ENCODE assay signal across 8 cellular contexts in the genomic region with DNA sequence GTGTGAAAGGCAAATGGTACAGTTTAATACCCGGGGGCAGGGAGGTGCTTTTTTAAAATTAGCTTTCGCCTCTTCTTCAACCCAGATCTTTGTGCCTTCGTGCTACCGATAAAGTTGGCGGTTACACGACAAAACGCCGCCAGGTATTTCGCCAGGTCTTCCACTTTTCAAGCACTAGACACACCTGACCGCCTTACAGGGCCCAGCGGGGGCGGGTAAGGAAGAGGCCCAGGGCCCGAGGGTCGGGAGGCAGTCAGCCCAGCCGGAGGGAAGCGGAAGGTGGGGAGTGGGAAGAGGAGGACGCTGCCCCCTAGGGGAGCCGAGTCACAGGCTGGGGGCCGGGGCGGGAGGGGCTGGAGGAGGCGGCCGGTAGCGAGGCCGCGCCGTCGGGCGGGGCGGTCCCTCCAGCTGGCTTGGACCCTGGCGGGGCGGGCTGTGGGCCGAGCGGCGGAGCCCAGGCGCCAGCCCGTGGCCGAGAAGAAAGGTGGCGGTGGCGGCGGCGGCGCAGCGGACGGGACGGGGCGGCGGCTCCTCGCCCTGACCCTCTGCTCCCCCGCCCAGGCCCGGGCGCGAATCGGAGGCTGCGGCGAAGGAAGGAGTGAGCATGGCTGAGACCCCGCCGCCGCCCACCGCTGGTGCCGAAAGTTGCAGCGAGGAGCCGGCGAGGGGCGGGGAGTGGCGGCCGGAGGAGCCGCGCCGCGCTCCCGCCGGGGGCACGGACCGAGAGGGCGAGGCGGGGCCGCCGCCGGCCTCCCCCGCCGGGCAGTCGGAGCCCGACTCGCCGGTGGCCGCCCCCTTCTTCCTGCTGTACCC. TPM values are rescaled to one million over a fixed set of nuclear protein-coding genes. Genes with fewer than 3 reads are reported as not detected.
DNase-seq lines count a peak whose midpoint lies in the region; ATAC-seq, FAIRE-seq and TF ChIP-seq lines count a peak whose summit lies in the region.

No MANE protein-coding gene starts in this region.

- peak; percentile 63 for ATAC-seq in HG02943 (IDR thresholded peaks at IDR 0.05; ENCODE audit: low read depth, unreplicated experiment)

- peak overlapping the region; percentile 92 for H3K9ac ChIP-seq in smooth muscle cell (ENCODE audit: low read depth)

- H3K79me2 ChIP-seq in smooth muscle cell (ENCODE audit: low read depth) = peaks cover 30% of the 10 kb centered on the region

- peak overlapping the region; percentile 90 for H3K4me2 ChIP-seq in smooth muscle cell

- peak overlapping the region; percentile 87 for H2AFZ ChIP-seq in smooth muscle cell (ENCODE audit: low read depth)

- H3K4me1 ChIP-seq in smooth muscle cell (ENCODE audit: low read depth) = peaks cover 14% of the 10 kb centered on the region

- peaks cover 17% of the 10 kb centered on the region for H3F3A ChIP-seq in smooth muscle cell (ENCODE audit: low read depth)

- H3K36me3 ChIP-seq in WERI-Rb-1 = no peaks in the 10 kb centered on the region
- no peaks in the 10 kb centered on the region for H3K36me3 ChIP-seq in smooth muscle cell (ENCODE audit: low read depth)

- WGBS in smooth muscle cell (ENCODE audit: low lambda C conversion rate) = under 1% methylated on average over 36 of the region's 86 CpGs

- peak overlapping the region; percentile 98 for H3K27ac ChIP-seq in WERI-Rb-1
- H3K27ac ChIP-seq in smooth muscle cell (ENCODE audit: low read depth) = peak overlapping the region; percentile 94

- DNase-seq in A172 (ENCODE audit: low spot score) (peak; percentile 27), GM18507 (ENCODE audit: extremely low spot score, insufficient read length, low read depth) (peak; percentile 53), NCI-H2029 (lab: John Stamatoyannopoulos, UW) (peak; percentile 72), WERI-Rb-1 (peak; percentile 94), cardiac fibroblast (ENCODE audit: low read depth in 2 of 2) (peak; percentile 59 to 76), iPS-NIHi7 (ENCODE audit: extremely low spot score) (peak; percentile 85), smooth muscle cell (lab: John Stamatoyannopoulos, UW; ENCODE audit: unreplicated experiment) (peak; percentile 39)

- H3K9me3 ChIP-seq in WERI-Rb-1 (ENCODE audit: severe bottlenecking) (no peaks in the 10 kb centered on the region), smooth muscle cell (replicated peaks; ENCODE audit: low read depth) (no peaks in the 10 kb centered on the region)

- peak; percentile 56 for FAIRE-seq in GM18507 (lab: Jason Lieb, UNC)

- H3K4me3 ChIP-seq in WERI-Rb-1 (ENCODE audit: low read depth, low read length) = peak overlapping the region; percentile 57
- peak overlapping the region; percentile 65 to 69 for H3K4me3 ChIP-seq in cardiac fibroblast (replicated peaks in 1 of 2; ENCODE audit: low read depth in 2 of 2, low read length in 2 of 2)
- H3K4me3 ChIP-seq in smooth muscle cell = peak overlapping the region; percentile 71

- peaks cover 20% of the 10 kb centered on the region for H4K20me1 ChIP-seq in smooth muscle cell (ENCODE audit: low read depth)

- H3K27me3 ChIP-seq in WERI-Rb-1 (ENCODE audit: insufficient read depth, low read depth, severe bottlenecking) = no peaks in the 10 kb centered on the region
- no peaks in the 10 kb centered on the region for H3K27me3 ChIP-seq in smooth muscle cell (ENCODE audit: low read depth)

- TF ChIP-seq CTCF in WERI-Rb-1 (IDR thresholded peaks at IDR 0.05; ENCODE audit: low read depth, low read length) = peak; percentile 57
- no peak for TF ChIP-seq CTCF in cardiac fibroblast (IDR thresholded peaks at IDR 0.05; ENCODE audit: low read depth, low read length)
- TF ChIP-seq CTCF in smooth muscle cell (IDR thresholded peaks at IDR 0.05; ENCODE audit: borderline replicate concordance, insufficient read depth, poor library complexity, severe bottlenecking) = peak; percentile 36

RNA-seq across cellular contexts. Expression of gene UTP3, which starts 16.2 kb away (rescaled TPM):
- 15.6 and 16.4 TPM in 2 replicates for total RNA-seq in A172 (2014; rRNA removed; shearing (Covaris generic))
- 15.2 and 18.8 TPM in 2 replicates for total RNA-seq in smooth muscle cell
- polyA plus RNA-seq in smooth muscle cell = 11.8 and 14.3 TPM in 2 replicates

RNA-seq across cellular contexts. Expression of gene RUFY3, which starts 17.2 kb away (rescaled TPM):
- total RNA-seq in A172 (2014; rRNA removed; shearing (Covaris generic)) = 28.1 and 28.5 TPM in 2 replicates
- 42.8 and 49.2 TPM in 2 replicates for total RNA-seq in smooth muscle cell
- polyA plus RNA-seq in smooth muscle cell = 22.2 and 23.6 TPM in 2 replicates

RNA-seq across cellular contexts. Expression of gene JCHAIN, which starts 38.2 kb away (rescaled TPM):
- not detected in 2 replicates for total RNA-seq in A172 (2014; rRNA removed; shearing (Covaris generic))
- not detected in 2 replicates for total RNA-seq in smooth muscle cell
- polyA plus RNA-seq in smooth muscle cell = not detected in 2 replicates

Comparison
In these comparisons a context has a peak if more than half of its experiments do, and no peak if none do; other contexts are left out.
1. Peak in every context shown above with its lines: DNase-seq, ATAC-seq, H3K4me3 ChIP-seq and H3K27ac ChIP-seq.
2. DNase-seq: peak in every context shown above with its lines; median percentile 94 in WERI-Rb-1; 85 in iPS-NIHi7; 72 in NCI-H2029; 68 in cardiac fibroblast; 53 in GM18507; 39 in smooth muscle cell; 27 in A172.